Comparison of ENCODE assay signal across 10 cellular contexts in genomic region chr14:63891148-63891964, GRCh38. TPM values are rescaled to one million over a fixed set of nuclear protein-coding genes. Genes with fewer than 3 reads are reported as not detected.
DNase-seq lines count a peak whose midpoint lies in the region; ATAC-seq and TF ChIP-seq lines count a peak whose summit lies in the region.
"Had no signal": no experiment of that assay in that cellular context is flagged by ENCODE, and none has a peak within 500 bp of the region (broad histone marks: within the 10 kb centered on the region; RNA-seq: fewer than 3 reads in every experiment).

No MANE protein-coding gene starts in this region.

- peaks cover 14 to 64% (median 15%) of the 10 kb centered on the region in 3 donors for H3K4me1 ChIP-seq in gastroesophageal sphincter

- 30 to 31% methylated on average over 10 of the region's 10 CpGs for WGBS in gastroesophageal sphincter (ENCODE audit: low coverage in 1 of 2), 2 donors
- 29 to 34% methylated on average over 10 of the region's 10 CpGs for WGBS in lower leg skin, 2 donors

- in situ Hi-C loops in G401 (cut with HindIII; ENCODE audit: low sequenced_read_pairs): no loop called here

- TF ChIP-seq POLR2A in gastroesophageal sphincter (IDR thresholded peaks at IDR 0.05) (no peak), lower leg skin (IDR thresholded peaks at IDR 0.05) (no peak)

- DNase-seq in G401 (ENCODE audit: low spot score) (peak; percentile 64), SK-N-DZ (ENCODE audit: low spot score) (peak; percentile 43), renal cortical epithelial cell (ENCODE audit: low read depth) (peak; percentile 79), lower leg skin (ENCODE audit: low spot score in 2 of 2) (no peak), DMS153 (lab: John Stamatoyannopoulos, UW) (no peak), SKM-1 treated with dmso at 0.1 percent for 144 hours (lab: John Stamatoyannopoulos, UW; ENCODE audit: unreplicated experiment) (no peak), COLO829 (ENCODE audit: low spot score) (no peak)
- DNase-seq: activated CD4-positive, alpha-beta memory T cell treated with anti-CD3 and anti-CD28 coated beads, Interleukin-2, amount 10 ng/mL, durations not matched to agents 7 days and 5 days; central memory CD4-positive, alpha-beta T cell had no signal

- no peaks in the 10 kb centered on the region for H3K9me3 ChIP-seq in gastroesophageal sphincter

- H3K4me3 ChIP-seq in gastroesophageal sphincter (no peak overlapping the region), lower leg skin (ENCODE audit: low read depth, poor library complexity, severe bottlenecking) (no peak overlapping the region)

- no peak for TF ChIP-seq EP300 in gastroesophageal sphincter (IDR thresholded peaks at IDR 0.05)

- H3K27ac ChIP-seq in gastroesophageal sphincter: peak overlapping the region in 3 of 4 donors; percentile 49 to 60 (median 56)

- intact Hi-C loops in lower leg skin (cut with DNase I; ENCODE audit: low total_unique reads): no loop called here

- no peak for TF ChIP-seq CTCF in gastroesophageal sphincter (IDR thresholded peaks at IDR 0.05)
- TF ChIP-seq CTCF in lower leg skin (IDR thresholded peaks at IDR 0.05): no peak

- H3K36me3 ChIP-seq in gastroesophageal sphincter: no peaks in the 10 kb centered on the region

- no peak for ATAC-seq in gastroesophageal sphincter

- no peaks in the 10 kb centered on the region for H3K27me3 ChIP-seq in gastroesophageal sphincter

RNA-seq across cellular contexts. Expression of gene SYNE2, which starts 38.6 kb away (rescaled TPM):
- total RNA-seq in G401 (2014; rRNA removed; shearing (Covaris generic)): 6.2 and 13.8 TPM in 2 replicates
- polyA plus RNA-seq in SK-N-DZ (2014; cell fraction: cytosol; rRNA removed): 37.8 and 38.1 TPM in 2 replicates
- 30.2 and 37.7 TPM in 2 replicates for polyA plus RNA-seq in SK-N-DZ (2014; cell fraction: nucleus; rRNA removed)
- 100 to 1,000 TPM in 3 of 4 donors, 10 to 100 TPM in 1; 65.8 to 174 (median 126) TPM for total RNA-seq in gastroesophageal sphincter
- total RNA-seq in renal cortical epithelial cell: 74.3 and 261 TPM in 2 replicates
- total RNA-seq in lower leg skin: 100 to 1,000 TPM; 200 to 479 (median 232) TPM

Comparison
In these comparisons a context has a peak if more than half of its experiments do, and no peak if none do; other contexts are left out.
1. DNase-seq: peak in G401 (single experiment), SK-N-DZ (single experiment) and renal cortical epithelial cell (single experiment); none in lower leg skin (0 of 2), DMS153 (single experiment), SKM-1 treated with dmso at 0.1 percent for 144 hours (single experiment) and COLO829 (single experiment).